Comparison of ENCODE assay signal across 22 cellular contexts in the genomic region with DNA sequence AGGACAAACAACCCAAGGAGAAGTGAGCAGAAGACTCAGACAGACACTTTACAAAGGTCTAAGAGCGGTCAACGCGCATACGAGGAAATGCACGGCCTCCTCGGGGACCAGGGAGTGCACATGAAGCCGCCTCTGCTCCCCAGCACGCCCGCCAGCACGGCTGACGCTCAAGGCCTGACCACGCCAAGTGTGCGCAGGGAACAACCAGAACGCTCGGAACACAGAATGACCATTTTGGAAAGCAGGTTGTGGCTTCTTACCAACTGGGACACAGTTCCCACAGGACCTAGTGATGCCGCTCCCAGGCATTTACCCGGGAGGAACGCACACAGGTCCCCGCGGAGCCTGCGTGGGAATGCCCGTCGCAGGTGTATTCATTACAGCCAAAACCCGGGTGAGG.
"Had no signal": no experiment of that assay in that cellular context is flagged by ENCODE, and none has a peak within 500 bp of the region (broad histone marks: within the 10 kb centered on the region; RNA-seq: fewer than 3 reads in every experiment).

No MANE protein-coding gene starts in this region.

- DNase-seq: effector CD4-positive, alpha-beta T cell; endodermal cell; erythroblast; foreskin keratinocyte; heart right ventricle; hypothalamus; mammary epithelial cell; natural killer cell; occipital lobe; sigmoid colon; stimulated activated CD4-positive, alpha-beta T cell treated with anti-CD3 and anti-CD28 coated beads, Interleukin-2, amount 100 ng/mL, for 24 hours; stimulated activated naive CD4-positive, alpha-beta T cell treated with Interleukin-2 at 50 U/mL for 16 hours had no signal

- H3K36me3 Mint-ChIP-seq: natural killer cell, neural progenitor cell had no signal

- H2AFZ ChIP-seq: neural progenitor cell, parathyroid adenoma had no signal

- H3K4me3 Mint-ChIP-seq: endodermal cell, natural killer cell, neural progenitor cell had no signal

- H3K79me2 ChIP-seq: parathyroid adenoma had no signal

- H3K27me3 ChIP-seq: foreskin keratinocyte, neural progenitor cell had no signal

- H3K4me1 Mint-ChIP-seq: natural killer cell had no signal

- FAIRE-seq: endothelial cell of umbilical vein, islet of Langerhans, urothelium cell line had no signal

- H3K36me3 ChIP-seq: heart right ventricle, neural progenitor cell, sigmoid colon had no signal

- H3K4me1 ChIP-seq: foreskin keratinocyte, psoas muscle had no signal

- ATAC-seq: foreskin keratinocyte, heart right ventricle, left lobe of liver, mucosa of descending colon, natural killer cell, psoas muscle had no signal

- H3K27ac ChIP-seq: coronary artery, foreskin keratinocyte, heart right ventricle, neural progenitor cell, parathyroid adenoma, psoas muscle, sigmoid colon, skin epidermis had no signal

- H3K9me3 Mint-ChIP-seq: endodermal cell, neural progenitor cell had no signal

- H3K9me3 ChIP-seq: heart right ventricle, mucosa of descending colon, psoas muscle, sigmoid colon had no signal

- H3K27ac Mint-ChIP-seq: endodermal cell, natural killer cell had no signal

- H3K4me3 ChIP-seq: coronary artery, heart right ventricle, mucosa of descending colon, neural progenitor cell, psoas muscle, sigmoid colon, skin epidermis had no signal

- H3K4me2 ChIP-seq: neural progenitor cell had no signal
